In the genomic region with DNA sequence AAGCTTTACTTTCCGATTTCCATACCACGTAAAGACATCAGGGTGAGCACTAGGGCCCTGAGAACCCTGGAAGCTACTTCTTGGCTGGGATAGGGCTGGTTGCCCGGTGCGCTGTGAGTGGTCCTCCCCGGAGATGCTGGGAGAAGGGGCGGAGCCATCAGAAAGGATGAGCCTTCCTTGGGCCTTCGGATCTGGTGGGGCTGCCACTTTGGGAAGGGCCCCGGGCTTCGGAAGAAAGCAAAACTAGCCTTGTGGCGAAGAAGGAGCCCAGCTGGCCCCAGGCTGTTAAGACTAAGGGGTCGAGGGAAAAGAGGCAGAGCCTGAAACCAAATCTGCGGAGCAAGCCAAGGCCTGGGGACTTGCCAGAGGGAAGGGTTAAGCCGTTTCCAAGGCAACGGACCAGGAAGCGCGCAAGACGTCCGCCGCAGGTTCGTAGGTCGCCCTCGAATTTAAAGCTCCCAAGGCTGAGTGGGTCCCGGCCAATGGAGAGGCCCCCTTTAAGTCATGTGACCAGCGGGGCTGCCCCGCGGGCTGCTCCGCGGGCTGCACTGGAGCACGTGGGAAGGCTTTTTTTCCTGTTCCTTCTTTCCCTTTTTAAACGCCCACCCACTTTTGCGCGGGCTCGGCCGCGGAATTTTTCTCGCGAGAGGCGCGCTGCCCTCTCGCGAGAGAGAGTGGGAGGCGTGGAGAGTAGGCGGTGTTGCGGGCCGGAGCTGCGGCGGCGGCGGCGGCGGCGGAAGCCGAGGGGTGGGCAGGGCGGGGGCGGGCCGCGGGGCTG, we compare ENCODE assay signal across 8 cellular contexts. TPM values are rescaled to one million over a fixed set of nuclear protein-coding genes. Genes with fewer than 3 reads are reported as not detected.
DNase-seq lines count a peak whose midpoint lies in the region; ATAC-seq and TF ChIP-seq lines count a peak whose summit lies in the region.

No MANE protein-coding gene starts in this region.

- H3K9ac ChIP-seq in SK-N-MC (ENCODE audit: insufficient read length) = peak overlapping the region; percentile 22

- peak overlapping the region; percentile 98 for H3K4me3 Mint-ChIP-seq in activated naive CD4-positive, alpha-beta T cell treated with anti-CD3 and anti-CD28 coated beads, Interleukin-2, amount 50 U/mL, for 24 hours

- H3K27ac ChIP-seq in SK-N-MC = peak overlapping the region; percentile 10; the same call in 1 of the 2 replicates
- H3K27ac ChIP-seq in suprapubic skin = peak overlapping the region; percentile 93

- H3K4me1 ChIP-seq in suprapubic skin = peaks cover 36% of the 10 kb centered on the region

- peaks cover 9% of the 10 kb centered on the region; the same call in 1 of the 2 replicates for H3K9me3 ChIP-seq in SK-N-MC (ENCODE audit: low read depth, low read length)
- no peaks in the 10 kb centered on the region for H3K9me3 ChIP-seq in suprapubic skin

- DNase-seq in GM06990 (ENCODE audit: extremely low read depth, insufficient read length) = peak; percentile 100
- peak; percentile 97 for DNase-seq in NB4 (ENCODE audit: low read depth)
- DNase-seq in SK-N-MC (ENCODE audit: low read depth, low spot score) = peak; percentile 59
- DNase-seq in glomerular endothelial cell (ENCODE audit: extremely low read depth, low read depth, low spot score) = peak; percentile 79
- DNase-seq in nucleus accumbens (lab: John Stamatoyannopoulos, UW) = peak; percentile 84 to 99 (median 96)
- peak; percentile 95 to 96 for DNase-seq in suprapubic skin (ENCODE audit: low spot score in 2 of 2)

- H3K27ac Mint-ChIP-seq in activated naive CD4-positive, alpha-beta T cell treated with anti-CD3 and anti-CD28 coated beads, Interleukin-2, amount 50 U/mL, for 24 hours = peak overlapping the region; percentile 94

- TF ChIP-seq POLR2A in NB4 (IDR thresholded peaks at IDR 0.05; ENCODE audit: extremely low read depth, insufficient read length) (peak; percentile 20), suprapubic skin (IDR thresholded peaks at IDR 0.05) (no peak)

- no peaks in the 10 kb centered on the region for H3K36me3 Mint-ChIP-seq in activated naive CD4-positive, alpha-beta T cell treated with anti-CD3 and anti-CD28 coated beads, Interleukin-2, amount 50 U/mL, for 24 hours

- H3K9me3 Mint-ChIP-seq in activated naive CD4-positive, alpha-beta T cell treated with anti-CD3 and anti-CD28 coated beads, Interleukin-2, amount 50 U/mL, for 24 hours = peaks cover 12% of the 10 kb centered on the region

- H3K36me3 ChIP-seq in GM06990 (ENCODE audit: control insufficient read depth, insufficient read depth, low read length) = no peaks in the 10 kb centered on the region
- no peaks in the 10 kb centered on the region for H3K36me3 ChIP-seq in SK-N-MC (ENCODE audit: insufficient read depth, low read length)
- H3K36me3 ChIP-seq in suprapubic skin = no peaks in the 10 kb centered on the region

- no peaks in the 10 kb centered on the region for H3K27me3 ChIP-seq in GM06990 (replicated peaks; ENCODE audit: control insufficient read depth, insufficient read depth, low read length)
- no peaks in the 10 kb centered on the region for H3K27me3 ChIP-seq in suprapubic skin

- 2% methylated on average over 43 of the region's 57 CpGs for WGBS in suprapubic skin

- H3K4me3 ChIP-seq in GM06990 (replicated peaks; ENCODE audit: low read depth, low read length) (peak overlapping the region; percentile 84), NB4 (ENCODE audit: low read depth, low read length) (peak overlapping the region; percentile 47), SK-N-MC (peak overlapping the region; percentile 86), suprapubic skin (peak overlapping the region; percentile 83)

- peaks cover 53% of the 10 kb centered on the region for H3K4me1 Mint-ChIP-seq in activated naive CD4-positive, alpha-beta T cell treated with anti-CD3 and anti-CD28 coated beads, Interleukin-2, amount 50 U/mL, for 24 hours

- TF ChIP-seq CTCF in GM06990 (IDR thresholded peaks at IDR 0.05; ENCODE audit: insufficient read depth, low read length, poor library complexity, severe bottlenecking) (no peak), NB4 (IDR thresholded peaks at IDR 0.05; ENCODE audit: low read depth, low read length) (no peak), suprapubic skin (IDR thresholded peaks at IDR 0.05) (no peak)

- TF ChIP-seq EP300 in suprapubic skin (IDR thresholded peaks at IDR 0.05) = no peak

- peaks cover 1% of the 10 kb centered on the region for H3K27me3 Mint-ChIP-seq in activated naive CD4-positive, alpha-beta T cell treated with anti-CD3 and anti-CD28 coated beads, Interleukin-2, amount 50 U/mL, for 24 hours

- peak; percentile 83 for ATAC-seq in HG02571 (IDR thresholded peaks at IDR 0.05; ENCODE audit: unreplicated experiment)

RNA-seq across cellular contexts. Expression of gene AKAP11, which starts 0.4 kb away (rescaled TPM):
- total RNA-seq in glomerular endothelial cell (20.5 and 23.2 TPM in 2 replicates), suprapubic skin (10 to 100 TPM; 15.8 to 34.4 (median 20.7) TPM)

Comparison
In these comparisons a context has a peak if more than half of its experiments do, and no peak if none do; other contexts are left out.
1. Peak in every context shown above with its lines: DNase-seq, ATAC-seq, H3K4me3 ChIP-seq and H3K27ac ChIP-seq.